ENCODE assay signal across 17 cellular contexts in the genomic region with DNA sequence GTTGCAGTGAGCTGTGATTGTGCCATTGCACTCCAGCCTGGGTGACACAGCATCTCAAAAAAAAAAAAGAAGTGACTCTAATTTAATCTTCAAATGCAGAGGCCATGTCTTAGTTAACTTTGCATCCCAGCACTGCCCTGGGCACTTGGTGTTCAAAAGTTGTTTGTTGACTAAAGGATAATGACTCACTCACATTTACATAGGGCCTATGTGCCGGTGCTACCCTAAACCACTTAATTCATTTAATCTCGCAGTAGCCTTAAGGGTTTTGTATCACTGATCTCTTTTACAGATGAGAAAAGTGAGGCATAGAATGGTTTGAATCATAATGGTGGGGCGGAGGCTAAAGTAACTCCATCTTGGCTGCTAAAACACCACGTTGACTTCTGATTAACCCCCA.
DNase-seq lines count a peak whose midpoint lies in the region; ATAC-seq and TF ChIP-seq lines count a peak whose summit lies in the region.
"Had no signal": no experiment of that assay in that cellular context is flagged by ENCODE, and none has a peak within 500 bp of the region (broad histone marks: within the 10 kb centered on the region; RNA-seq: fewer than 3 reads in every experiment).

No MANE protein-coding gene starts in this region.

- peak overlapping the region; percentile 45 for H3K9ac ChIP-seq in HUES6 (ENCODE audit: low read length)

- H3K4me1 ChIP-seq in HUES6 (ENCODE audit: control insufficient read depth, insufficient read depth, low read length) = peaks cover 47% of the 10 kb centered on the region
- H3K4me1 ChIP-seq: A549, BE2C had no signal

- intact Hi-C loops in posterior cingulate gyrus (cut with DNase I) = no loop called here

- no peak for TF ChIP-seq CTCF in epithelial cell of esophagus (IDR thresholded peaks at IDR 0.05; ENCODE audit: insufficient read depth, low read depth, low read length, missing control alignments)

- H3K4me3 ChIP-seq in HUES6 (ENCODE audit: low read depth, low read length) (no peak overlapping the region), epithelial cell of esophagus (ENCODE audit: low read length) (no peak overlapping the region)
- H3K4me3 ChIP-seq: A549 had no signal

- peak overlapping the region; percentile 59; the same call in 1 of the 2 replicates for H3K27ac ChIP-seq in HUES6 (ENCODE audit: low read depth, low read length)
- H3K27ac ChIP-seq: A549, C4-2B had no signal

- H3K9me3 Mint-ChIP-seq in stimulated activated memory B cell treated with anti-CD40 and anti-IgM and Interleukin-4, amounts not matched to agents 10 μg/mL and 1 μg/mL and 100 μg/mL, for 72 hours = peaks cover 3% of the 10 kb centered on the region

- DNase-seq in ELF-1 (ENCODE audit: low read depth, low spot score) (peak; percentile 51), epithelial cell of esophagus (ENCODE audit: low read depth) (peak; percentile 24), posterior cingulate gyrus (no peak), retina (no peak)
- DNase-seq: BE2C; CD4-positive, alpha-beta memory T cell; DMS153; DND-41; GF-D8; HCEC 1CT; HFFc6 had no signal

- ATAC-seq in stimulated activated memory B cell treated with anti-CD40 and anti-IgM and Interleukin-4, amounts not matched to agents 10 μg/mL and 1 μg/mL and 100 μg/mL, for 72 hours = no peak
- ATAC-seq in HG03354 (IDR thresholded peaks at IDR 0.05; ENCODE audit: poor library complexity, severe bottlenecking, unreplicated experiment) = no peak
- ATAC-seq: A549 had no signal

- no peaks in the 10 kb centered on the region; the same call in 1 of the 2 replicates for H3K9me3 ChIP-seq in HUES6 (ENCODE audit: control insufficient read depth, insufficient read depth, low read depth, low read length)
- H3K9me3 ChIP-seq: A549, BE2C had no signal

- H3K27ac Mint-ChIP-seq in stimulated activated memory B cell treated with anti-CD40 and anti-IgM and Interleukin-4, amounts not matched to agents 10 μg/mL and 1 μg/mL and 100 μg/mL, for 72 hours = peak overlapping the region; percentile 61
- H3K27ac Mint-ChIP-seq: HFFc6 had no signal

- peaks cover 21% of the 10 kb centered on the region for H3K4me1 Mint-ChIP-seq in stimulated activated memory B cell treated with anti-CD40 and anti-IgM and Interleukin-4, amounts not matched to agents 10 μg/mL and 1 μg/mL and 100 μg/mL, for 72 hours

- H3K4me3 Mint-ChIP-seq in stimulated activated memory B cell treated with anti-CD40 and anti-IgM and Interleukin-4, amounts not matched to agents 10 μg/mL and 1 μg/mL and 100 μg/mL, for 72 hours = no peak overlapping the region
- H3K4me3 Mint-ChIP-seq: CD4-positive, alpha-beta memory T cell; HFFc6; IgD-negative memory B cell had no signal

- no peaks in the 10 kb centered on the region for H3K36me3 Mint-ChIP-seq in stimulated activated memory B cell treated with anti-CD40 and anti-IgM and Interleukin-4, amounts not matched to agents 10 μg/mL and 1 μg/mL and 100 μg/mL, for 72 hours
- H3K36me3 Mint-ChIP-seq: CD4-positive, alpha-beta memory T cell; IgD-negative memory B cell had no signal

- no peaks in the 10 kb centered on the region for H3K27me3 Mint-ChIP-seq in stimulated activated memory B cell treated with anti-CD40 and anti-IgM and Interleukin-4, amounts not matched to agents 10 μg/mL and 1 μg/mL and 100 μg/mL, for 72 hours
- H3K27me3 Mint-ChIP-seq: CD4-positive, alpha-beta memory T cell; IgD-negative memory B cell had no signal

- H3K27me3 ChIP-seq in HUES6 (ENCODE audit: control insufficient read depth, insufficient read depth, low read length) = no peaks in the 10 kb centered on the region

- H3K36me3 ChIP-seq in HUES6 (ENCODE audit: control insufficient read depth, insufficient read depth, low read length) = no peaks in the 10 kb centered on the region; the same call in 1 of the 2 replicates
- H3K36me3 ChIP-seq: BE2C had no signal

Comparison
In these comparisons a context has a peak if more than half of its experiments do, and no peak if none do; other contexts are left out.
1. DNase-seq: peak in ELF-1 (single experiment) and epithelial cell of esophagus (single experiment); none in posterior cingulate gyrus (0 of 10) and retina (single experiment).